8 cellular contexts compared by ENCODE assay signal in genomic region chr9:93577045-93577939, GRCh38. TPM values are rescaled to one million over a fixed set of nuclear protein-coding genes. Genes with fewer than 3 reads are reported as not detected.
DNase-seq lines count a peak whose midpoint lies in the region; ATAC-seq and TF ChIP-seq lines count a peak whose summit lies in the region.

No MANE protein-coding gene starts in this region.

- peak overlapping the region; percentile 90 for H3K4me2 ChIP-seq in DOHH2 (ENCODE audit: low read length)

- H3K4me3 Mint-ChIP-seq in dendritic cell treated with granulocyte-macrophage colony-stimulating factor and Interleukin-4, amounts not matched to agents 40 ng/mL and 50 ng/mL, for 4 days, result peak overlapping the region; percentile 83

- H3K9me3 Mint-ChIP-seq in dendritic cell treated with granulocyte-macrophage colony-stimulating factor and Interleukin-4, amounts not matched to agents 40 ng/mL and 50 ng/mL, for 4 days, result no peaks in the 10 kb centered on the region

- H3K4me3 ChIP-seq in DOHH2 (ENCODE audit: low read length) (peak overlapping the region; percentile 79), H7 (ENCODE audit: insufficient read depth, low read depth, low read length) (peak overlapping the region; percentile 59), RWPE2 (ENCODE audit: severe bottlenecking) (peak overlapping the region; percentile 99), transverse colon (peak overlapping the region; percentile 82 to 98 (median 88))

- DNase-seq in H7 (peak; percentile 86), RWPE2 (ENCODE audit: low spot score) (no peak), lung microvascular endothelial cell (ENCODE audit: low read depth in 2 of 2) (peak; percentile 34 to 55), transverse colon (peak; percentile 37), inferior parietal cortex (ENCODE audit: extremely low spot score) (no peak), omental fat pad (ENCODE audit: low spot score) (no peak)

- no peaks in the 10 kb centered on the region for H3K36me3 ChIP-seq in DOHH2 (ENCODE audit: control insufficient read depth, low read length)
- no peaks in the 10 kb centered on the region for H3K36me3 ChIP-seq in H7 (replicated peaks; ENCODE audit: control insufficient read depth, insufficient read depth, low read length)
- H3K36me3 ChIP-seq in RWPE2 (ENCODE audit: low read depth), result no peaks in the 10 kb centered on the region
- no peaks in the 10 kb centered on the region for H3K36me3 ChIP-seq in transverse colon

- H3K4me1 Mint-ChIP-seq in dendritic cell treated with granulocyte-macrophage colony-stimulating factor and Interleukin-4, amounts not matched to agents 40 ng/mL and 50 ng/mL, for 4 days (ENCODE audit: low read depth), result peaks cover 85% of the 10 kb centered on the region

- intact Hi-C loops in dendritic cell treated with granulocyte-macrophage colony-stimulating factor and Interleukin-4, amounts not matched to agents 40 ng/mL and 50 ng/mL, for 4 days (cut with micrococcal nuclease), result no loop called here
- intact Hi-C loops in transverse colon (cut with DNase I; ENCODE audit: low total_unique reads), result no loop called here

- peak; percentile 23 for TF ChIP-seq POLR2A in transverse colon (IDR thresholded peaks at IDR 0.05)

- no peaks in the 10 kb centered on the region for H4K20me1 ChIP-seq in DOHH2 (ENCODE audit: control insufficient read depth, insufficient read depth, low read depth, low read length)

- H3F3A ChIP-seq in DOHH2 (ENCODE audit: control insufficient read depth, insufficient read depth), result peaks cover 4% of the 10 kb centered on the region

- H3K79me2 ChIP-seq in DOHH2 (ENCODE audit: control insufficient read depth, low read length), result peaks cover 63% of the 10 kb centered on the region

- no peak for TF ChIP-seq EP300 in transverse colon (IDR thresholded peaks at IDR 0.05; ENCODE audit: low read depth)

- no peaks in the 10 kb centered on the region for H3K9me2 ChIP-seq in DOHH2 (replicated peaks; ENCODE audit: control insufficient read depth, low read length)

- H3K36me3 Mint-ChIP-seq in dendritic cell treated with granulocyte-macrophage colony-stimulating factor and Interleukin-4, amounts not matched to agents 40 ng/mL and 50 ng/mL, for 4 days (ENCODE audit: low read depth), result peaks cover 18% of the 10 kb centered on the region

- no peaks in the 10 kb centered on the region for H3K27me3 Mint-ChIP-seq in dendritic cell treated with granulocyte-macrophage colony-stimulating factor and Interleukin-4, amounts not matched to agents 40 ng/mL and 50 ng/mL, for 4 days

- ATAC-seq in RWPE2 (ENCODE audit: low read depth), result peak; percentile 7; the same call in 1 of the 3 replicates
- ATAC-seq in omental fat pad (ENCODE audit: low FRiP score), result no peak

- H3K27me3 ChIP-seq in DOHH2 (ENCODE audit: control insufficient read depth, low read length), result no peaks in the 10 kb centered on the region
- peaks cover 1% of the 10 kb centered on the region; the same call in 1 of the 2 replicates for H3K27me3 ChIP-seq in H7 (ENCODE audit: control insufficient read depth, insufficient read depth, low read length)
- H3K27me3 ChIP-seq in RWPE2 (ENCODE audit: insufficient read depth, poor library complexity, severe bottlenecking), result no peaks in the 10 kb centered on the region
- H3K27me3 ChIP-seq in transverse colon, result no peaks in the 10 kb centered on the region

- in situ Hi-C loops in transverse colon (cut with MboI; ENCODE audit: low pct_ligation_motif_present in 1 of 4, low pct_unique_long_range_greater_than_20kb in 1 of 4, low sequenced_read_pairs in 3 of 4), result no loop called here

- H3K9me3 ChIP-seq in DOHH2 (ENCODE audit: control insufficient read depth, insufficient read depth, low read length) (no peaks in the 10 kb centered on the region), RWPE2 (ENCODE audit: severe bottlenecking) (no peaks in the 10 kb centered on the region), transverse colon (no peaks in the 10 kb centered on the region)

- 0 to 2% methylated on average over 2 to 42 of the region's 76 CpGs for WGBS in transverse colon (ENCODE audit: low coverage in 1 of 2), 2 donors

- H3K27ac ChIP-seq in DOHH2 (ENCODE audit: low read depth, low read length) (no peak overlapping the region), RWPE2 (ENCODE audit: poor library complexity, severe bottlenecking) (peak overlapping the region; percentile 45), transverse colon (peak overlapping the region; percentile 85 to 98 (median 94))

- H3K27ac Mint-ChIP-seq in dendritic cell treated with granulocyte-macrophage colony-stimulating factor and Interleukin-4, amounts not matched to agents 40 ng/mL and 50 ng/mL, for 4 days, result peak overlapping the region; percentile 82

- H3K4me1 ChIP-seq in DOHH2 (ENCODE audit: control insufficient read depth, low read length) (peaks cover 21% of the 10 kb centered on the region), RWPE2 (ENCODE audit: insufficient read depth, poor library complexity, severe bottlenecking) (peaks cover 3% of the 10 kb centered on the region), transverse colon (peaks cover 4 to 58% (median 49%) of the 10 kb centered on the region in 4 donors)

- TF ChIP-seq CTCF in DOHH2 (IDR thresholded peaks at IDR 0.05; ENCODE audit: low read depth, low read length, poor library complexity, severe bottlenecking) (no peak), RWPE2 (IDR thresholded peaks at IDR 0.05; ENCODE audit: poor library complexity, severe bottlenecking) (no peak), transverse colon (IDR thresholded peaks at IDR 0.05) (no peak), omental fat pad (IDR thresholded peaks at IDR 0.05) (no peak)

RNA-seq across cellular contexts. Expression of gene PHF2, which starts 0.9 kb away (rescaled TPM):
- total RNA-seq in H7 (2014; rRNA removed; shearing (Covaris generic)), result 10.3 and 10.6 TPM in 2 replicates
- total RNA-seq in lung microvascular endothelial cell, result 7.6 and 13.9 TPM in 2 replicates
- total RNA-seq in transverse colon, result 10 to 100 TPM; 21.1 to 38.2 (median 21.3) TPM
- 10 to 100 TPM; 15.8 to 24.5 (median 20.4) TPM for total RNA-seq in omental fat pad

Comparison
In these comparisons a context has a peak if more than half of its experiments do, and no peak if none do; other contexts are left out.
1. DNase-seq: peak in H7 (single experiment), lung microvascular endothelial cell (2 of 2) and transverse colon (single experiment); none in RWPE2 (single experiment), inferior parietal cortex (single experiment) and omental fat pad (single experiment).
2. Peak in every context shown above with its lines, with median percentiles within 50 percentile points of each other: H3K4me3 ChIP-seq.